ENCODE assay signal across 8 cellular contexts in genomic region chr11:83070878-83071640, GRCh38. TPM values are rescaled to one million over a fixed set of nuclear protein-coding genes. Genes with fewer than 3 reads are reported as not detected.
A peak's percentile ranks its signal among the peaks of the same experiment; 100 is the strongest.
DNase-seq lines count a peak whose midpoint lies in the region; ATAC-seq, FAIRE-seq and TF ChIP-seq lines count a peak whose summit lies in the region.

No MANE protein-coding gene starts in this region.

- H3K4me1 Mint-ChIP-seq in CD4-positive, CD25-positive, alpha-beta regulatory T cell, result peaks cover 28 to 51% (median 31%) of the 10 kb centered on the region in 4 donors
- H3K4me1 Mint-ChIP-seq in activated CD8-positive, alpha-beta memory T cell treated with anti-CD3 and anti-CD28 coated beads, Interleukin-2, amount 10 ng/mL, durations not matched to agents 7 days and 5 days, result peaks cover 38% of the 10 kb centered on the region

- ATAC-seq in CD4-positive, CD25-positive, alpha-beta regulatory T cell (ENCODE audit: low read depth in 2 of 2), result no peak
- no peak for ATAC-seq in activated CD8-positive, alpha-beta memory T cell treated with anti-CD3 and anti-CD28 coated beads, Interleukin-2, amount 10 ng/mL, durations not matched to agents 7 days and 5 days
- no peak for ATAC-seq in HG02884 (IDR thresholded peaks at IDR 0.05; ENCODE audit: unreplicated experiment)
- no peak for ATAC-seq in HG03442 (IDR thresholded peaks at IDR 0.05; ENCODE audit: unreplicated experiment)

- no peaks in the 10 kb centered on the region for H3K27me3 Mint-ChIP-seq in CD4-positive, CD25-positive, alpha-beta regulatory T cell
- no peaks in the 10 kb centered on the region for H3K27me3 Mint-ChIP-seq in activated CD8-positive, alpha-beta memory T cell treated with anti-CD3 and anti-CD28 coated beads, Interleukin-2, amount 10 ng/mL, durations not matched to agents 7 days and 5 days

- peak overlapping the region; percentile 93 for H3K27ac ChIP-seq in CD4-positive, CD25-positive, alpha-beta regulatory T cell (ENCODE audit: insufficient read depth, low read length, poor library complexity, severe bottlenecking)
- H3K27ac ChIP-seq in HL-60 (replicated peaks), result no peak overlapping the region
- no peak overlapping the region for H3K27ac ChIP-seq in neutrophil

- no peaks in the 10 kb centered on the region for H3K27me3 ChIP-seq in CD4-positive, CD25-positive, alpha-beta regulatory T cell (ENCODE audit: control insufficient read depth, insufficient read depth, low read length)
- H3K27me3 ChIP-seq in HL-60 (ENCODE audit: insufficient read depth, poor library complexity, severe bottlenecking), result peaks cover 5% of the 10 kb centered on the region
- H3K27me3 ChIP-seq in neutrophil, result peaks cover 54% of the 10 kb centered on the region

- H3K4me3 Mint-ChIP-seq in CD4-positive, CD25-positive, alpha-beta regulatory T cell, result no peak overlapping the region
- H3K4me3 Mint-ChIP-seq in activated CD8-positive, alpha-beta memory T cell treated with anti-CD3 and anti-CD28 coated beads, Interleukin-2, amount 10 ng/mL, durations not matched to agents 7 days and 5 days, result no peak overlapping the region

- H3K27ac Mint-ChIP-seq in CD4-positive, CD25-positive, alpha-beta regulatory T cell, result no peak overlapping the region
- no peak overlapping the region for H3K27ac Mint-ChIP-seq in activated CD8-positive, alpha-beta memory T cell treated with anti-CD3 and anti-CD28 coated beads, Interleukin-2, amount 10 ng/mL, durations not matched to agents 7 days and 5 days

- no peak for FAIRE-seq in HTR-8/SVneo (lab: Jason Lieb, UNC)

- peak overlapping the region; percentile 87 for H3K4me3 ChIP-seq in CD4-positive, CD25-positive, alpha-beta regulatory T cell (ENCODE audit: low read depth, low read length)
- H3K4me3 ChIP-seq in HL-60 (replicated peaks; ENCODE audit: insufficient read depth, low read length), result peak overlapping the region; percentile 78
- peak overlapping the region; percentile 87 for H3K4me3 ChIP-seq in fibroblast of the aortic adventitia (ENCODE audit: low read depth, low read length)
- H3K4me3 ChIP-seq in neutrophil (ENCODE audit: low read depth in 1 of 2, low read length in 1 of 2), result peak overlapping the region; percentile 76 to 83

- DNase-seq in CD4-positive, CD25-positive, alpha-beta regulatory T cell, result peak in 2 of 3 donors; percentile 37 to 43
- DNase-seq in HL-60 (ENCODE audit: low read depth in 1 of 2, low spot score in 1 of 2) (no peak), fibroblast of the aortic adventitia (ENCODE audit: low read depth) (peak; percentile 41), HTR-8/SVneo (ENCODE audit: insufficient read length, low spot score) (no peak)
- peak; percentile 54 for DNase-seq in activated CD8-positive, alpha-beta memory T cell treated with anti-CD3 and anti-CD28 coated beads, Interleukin-2, amount 10 ng/mL, durations not matched to agents 7 days and 5 days

- CTCF ChIA-PET in activated CD8-positive, alpha-beta memory T cell treated with anti-CD3 and anti-CD28 coated beads, Interleukin-2, amount 10 ng/mL, durations not matched to agents 7 days and 5 days (lab: Charles Lee), result interaction anchor here (0.7 to 1.8 kb wide), 5 partner anchors 61 to 170 kb away, joined by 3 to 6 read pairs (median 3); partner anchors contain the start of genes DDIAS and PCF11

- H3K9me3 ChIP-seq in CD4-positive, CD25-positive, alpha-beta regulatory T cell (ENCODE audit: control insufficient read depth in 2 of 2, low read length in 2 of 2), result no peaks in the 10 kb centered on the region
- H3K9me3 ChIP-seq in neutrophil, result no peaks in the 10 kb centered on the region

- TF ChIP-seq CTCF in HL-60 (IDR thresholded peaks at IDR 0.05; ENCODE audit: insufficient read depth, low read length) (no peak), fibroblast of the aortic adventitia (IDR thresholded peaks at IDR 0.05; ENCODE audit: insufficient read depth, low read length) (no peak), neutrophil (IDR thresholded peaks at IDR 0.05) (no peak)

- peaks cover 0 to 2% (median 0%) of the 10 kb centered on the region in 7 donors for H3K9me3 Mint-ChIP-seq in CD4-positive, CD25-positive, alpha-beta regulatory T cell
- H3K9me3 Mint-ChIP-seq in activated CD8-positive, alpha-beta memory T cell treated with anti-CD3 and anti-CD28 coated beads, Interleukin-2, amount 10 ng/mL, durations not matched to agents 7 days and 5 days (ENCODE audit: low read depth), result no peaks in the 10 kb centered on the region

- H3K4me1 ChIP-seq in CD4-positive, CD25-positive, alpha-beta regulatory T cell (ENCODE audit: control insufficient read depth, insufficient read depth, low read length, poor library complexity, severe bottlenecking), result peaks cover 51% of the 10 kb centered on the region
- peaks cover 26 to 27% of the 10 kb centered on the region in 2 experiments for H3K4me1 ChIP-seq in neutrophil (ENCODE audit: control insufficient read depth in 1 of 2, insufficient read depth in 1 of 2, low read depth in 1 of 2, low read length in 1 of 2)

- H3K36me3 Mint-ChIP-seq in CD4-positive, CD25-positive, alpha-beta regulatory T cell, result peaks cover 14% of the 10 kb centered on the region
- H3K36me3 Mint-ChIP-seq in activated CD8-positive, alpha-beta memory T cell treated with anti-CD3 and anti-CD28 coated beads, Interleukin-2, amount 10 ng/mL, durations not matched to agents 7 days and 5 days, result peaks cover 23% of the 10 kb centered on the region

- H3K36me3 ChIP-seq in CD4-positive, CD25-positive, alpha-beta regulatory T cell (ENCODE audit: control insufficient read depth, insufficient read depth, low read length), result no peaks in the 10 kb centered on the region
- peaks cover 5% of the 10 kb centered on the region for H3K36me3 ChIP-seq in neutrophil

RNA-seq across cellular contexts. Expression of gene RAB30, which starts 0.6 kb away (rescaled TPM):
- 66.3 TPM for total RNA-seq in CD4-positive, CD25-positive, alpha-beta regulatory T cell
- 10 to 100 TPM; 13.3 to 27.4 (median 21.4) TPM for polyA plus RNA-seq in CD4-positive, CD25-positive, alpha-beta regulatory T cell
- total RNA-seq in activated CD8-positive, alpha-beta memory T cell treated with anti-CD3 and anti-CD28 coated beads, Interleukin-2, amount 10 ng/mL, durations not matched to agents 7 days and 5 days, result 1 to 10 TPM; 7.0 to 7.7 TPM
- 11.7 and 25.9 TPM in 2 replicates for total RNA-seq in fibroblast of the aortic adventitia (ENCODE audit: low replicate concordance)

Comparison
In these comparisons a context has a peak if more than half of its experiments do, and no peak if none do; other contexts are left out.
1. DNase-seq: peak in CD4-positive, CD25-positive, alpha-beta regulatory T cell (2 of 3), activated CD8-positive, alpha-beta memory T cell treated with anti-CD3 and anti-CD28 coated beads, Interleukin-2, amount 10 ng/mL, durations not matched to agents 7 days and 5 days (single experiment) and fibroblast of the aortic adventitia (single experiment); none in HL-60 (0 of 2) and HTR-8/SVneo (single experiment).
2. Peak in every context shown above with its lines, with median percentiles within 50 percentile points of each other: H3K4me3 ChIP-seq.